ENCODE assay signal across 23 cellular contexts in the genomic region with DNA sequence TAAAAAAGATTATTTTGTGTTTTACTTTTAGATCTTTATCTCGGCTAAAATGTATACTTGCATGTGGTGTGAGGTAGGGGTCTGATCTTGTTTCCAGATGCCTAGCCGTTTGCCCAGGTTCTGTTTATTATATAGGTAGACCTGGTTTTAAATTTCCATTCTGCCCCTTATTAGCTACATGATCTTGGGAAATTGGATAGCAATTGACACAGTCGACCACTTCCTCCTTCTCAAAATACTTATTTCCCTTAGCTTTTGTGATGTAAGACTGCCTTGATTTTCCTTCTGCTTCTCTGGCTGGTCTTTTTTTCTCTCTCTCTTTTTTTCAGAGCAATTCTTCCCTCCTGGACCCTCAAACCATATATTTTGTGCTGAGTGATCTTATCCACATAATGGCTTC. TPM values are rescaled to one million over a fixed set of nuclear protein-coding genes. Genes with fewer than 3 reads are reported as not detected.
"Had no signal": no experiment of that assay in that cellular context is flagged by ENCODE, and none has a peak within 500 bp of the region (broad histone marks: within the 10 kb centered on the region; RNA-seq: fewer than 3 reads in every experiment).

No MANE protein-coding gene starts in this region.

- H3K4me3 ChIP-seq: body of pancreas, dorsolateral prefrontal cortex, lower lobe of right lung, right lobe of liver, smooth muscle cell, thoracic aorta, upper lobe of right lung had no signal

- H3K4me3 Mint-ChIP-seq: activated CD4-positive, alpha-beta T cell treated with anti-CD3 and anti-CD28 coated beads, Interleukin-2, amount 10 ng/mL, durations not matched to agents 24 days and 14 days; activated CD8-positive, alpha-beta T cell treated with anti-CD3 and anti-CD28 coated beads, Interleukin-2, amount 10 ng/mL, durations not matched to agents 7 days and 5 days; activated naive CD4-positive, alpha-beta T cell treated with anti-CD3 and anti-CD28 coated beads for 36 hours; activated T-cell treated with anti-CD3 and anti-CD28 coated beads, Interleukin-2, amount 50 U/mL, for 24 hours; natural killer cell; stimulated activated effector memory CD8-positive, alpha-beta T cell treated with anti-CD3 and anti-CD28 coated beads, Interleukin-12 subunit alpha, Interleukin-12 subunit beta, amount 100 ng/mL, for 72 hours had no signal

- H3K9me3 ChIP-seq: body of pancreas, lower lobe of right lung, right lobe of liver, thoracic aorta, upper lobe of right lung had no signal

- ATAC-seq: activated CD8-positive, alpha-beta T cell treated with anti-CD3 and anti-CD28 coated beads, Interleukin-2, amount 10 ng/mL, durations not matched to agents 7 days and 5 days; body of pancreas; foreskin keratinocyte; left colon; lower lobe of right lung; natural killer cell; right lobe of liver; stimulated activated effector memory CD8-positive, alpha-beta T cell treated with anti-CD3 and anti-CD28 coated beads, Interleukin-12 subunit alpha, Interleukin-12 subunit beta, amount 100 ng/mL, for 72 hours; upper lobe of right lung had no signal

- H3K36me3 ChIP-seq: lower lobe of right lung, right lobe of liver, thoracic aorta, upper lobe of right lung had no signal

- DNase-seq: activated CD4-positive, alpha-beta T cell treated with anti-CD3 and anti-CD28 coated beads, Interleukin-2, amount 10 ng/mL, durations not matched to agents 24 days and 14 days; activated CD4-positive, CD25-positive, alpha-beta regulatory T cell; activated CD8-positive, alpha-beta T cell treated with anti-CD3 and anti-CD28 coated beads, Interleukin-2, amount 10 ng/mL, durations not matched to agents 7 days and 5 days; activated naive CD4-positive, alpha-beta T cell treated with anti-CD3 and anti-CD28 coated beads for 36 hours; activated T-cell treated with anti-CD3 and anti-CD28 coated beads, Interleukin-2, amount 50 U/mL, for 24 hours; body of pancreas; dorsolateral prefrontal cortex; foreskin keratinocyte; hypothalamus; left colon; lower lobe of right lung; natural killer cell; right lobe of liver; stimulated activated CD4-positive, alpha-beta T cell treated with anti-CD3 and anti-CD28 coated beads, Interleukin-4, amount 100 ng/mL, for 24 hours; upper lobe of right lung had no signal

- H3K27ac Mint-ChIP-seq: activated CD4-positive, alpha-beta T cell treated with anti-CD3 and anti-CD28 coated beads, Interleukin-2, amount 10 ng/mL, durations not matched to agents 24 days and 14 days; activated CD8-positive, alpha-beta T cell treated with anti-CD3 and anti-CD28 coated beads, Interleukin-2, amount 10 ng/mL, durations not matched to agents 7 days and 5 days; activated naive CD4-positive, alpha-beta T cell treated with anti-CD3 and anti-CD28 coated beads for 36 hours; activated T-cell treated with anti-CD3 and anti-CD28 coated beads, Interleukin-2, amount 50 U/mL, for 24 hours; natural killer cell; stimulated activated effector memory CD8-positive, alpha-beta T cell treated with anti-CD3 and anti-CD28 coated beads, Interleukin-12 subunit alpha, Interleukin-12 subunit beta, amount 100 ng/mL, for 72 hours had no signal

- H3K4me1 ChIP-seq: body of pancreas, foreskin keratinocyte, lower lobe of right lung, parathyroid adenoma, right lobe of liver, upper lobe of right lung had no signal

- H3K9me3 Mint-ChIP-seq: activated CD4-positive, alpha-beta T cell treated with anti-CD3 and anti-CD28 coated beads, Interleukin-2, amount 10 ng/mL, durations not matched to agents 24 days and 14 days; activated naive CD4-positive, alpha-beta T cell treated with anti-CD3 and anti-CD28 coated beads for 36 hours; activated T-cell treated with anti-CD3 and anti-CD28 coated beads, Interleukin-2, amount 50 U/mL, for 24 hours; natural killer cell; stimulated activated effector memory CD8-positive, alpha-beta T cell treated with anti-CD3 and anti-CD28 coated beads, Interleukin-12 subunit alpha, Interleukin-12 subunit beta, amount 100 ng/mL, for 72 hours had no signal

- H3K27ac ChIP-seq: body of pancreas, dorsolateral prefrontal cortex, epithelial cell of prostate, foreskin keratinocyte, lower lobe of right lung, parathyroid adenoma, right lobe of liver, thoracic aorta, upper lobe of right lung had no signal

- H3K36me3 Mint-ChIP-seq: natural killer cell; stimulated activated effector memory CD8-positive, alpha-beta T cell treated with anti-CD3 and anti-CD28 coated beads, Interleukin-12 subunit alpha, Interleukin-12 subunit beta, amount 100 ng/mL, for 72 hours had no signal

RNA-seq across cellular contexts. Expression of a gene that starts 3.0 kb away (rescaled TPM):
- total RNA-seq: activated CD4-positive, alpha-beta T cell treated with anti-CD3 and anti-CD28 coated beads, Interleukin-2, amount 10 ng/mL, durations not matched to agents 24 days and 14 days; activated CD8-positive, alpha-beta T cell treated with anti-CD3 and anti-CD28 coated beads, Interleukin-2, amount 10 ng/mL, durations not matched to agents 7 days and 5 days; activated naive CD4-positive, alpha-beta T cell treated with anti-CD3 and anti-CD28 coated beads for 36 hours; body of pancreas; fibroblast of lung; foreskin keratinocyte; left colon; smooth muscle cell; thoracic aorta had no signal
- polyA plus RNA-seq: fibroblast of lung, foreskin keratinocyte, smooth muscle cell had no signal

RNA-seq across cellular contexts. Expression of a gene that starts 15.0 kb away (rescaled TPM):
- total RNA-seq: activated CD4-positive, alpha-beta T cell treated with anti-CD3 and anti-CD28 coated beads, Interleukin-2, amount 10 ng/mL, durations not matched to agents 24 days and 14 days; activated CD8-positive, alpha-beta T cell treated with anti-CD3 and anti-CD28 coated beads, Interleukin-2, amount 10 ng/mL, durations not matched to agents 7 days and 5 days; activated naive CD4-positive, alpha-beta T cell treated with anti-CD3 and anti-CD28 coated beads for 36 hours; body of pancreas; cardiac septum; fibroblast of lung; foreskin keratinocyte; left colon; lower lobe of right lung; mesenteric fat pad; natural killer cell; right lobe of liver; thoracic aorta; upper lobe of right lung had no signal
- polyA plus RNA-seq: fibroblast of lung, foreskin keratinocyte, smooth muscle cell had no signal

RNA-seq across cellular contexts. Expression of a gene that starts 52.2 kb away (rescaled TPM):
- total RNA-seq: activated CD4-positive, alpha-beta T cell treated with anti-CD3 and anti-CD28 coated beads, Interleukin-2, amount 10 ng/mL, durations not matched to agents 24 days and 14 days; activated CD8-positive, alpha-beta T cell treated with anti-CD3 and anti-CD28 coated beads, Interleukin-2, amount 10 ng/mL, durations not matched to agents 7 days and 5 days; activated naive CD4-positive, alpha-beta T cell treated with anti-CD3 and anti-CD28 coated beads for 36 hours; fibroblast of lung; foreskin keratinocyte; natural killer cell had no signal
